27 cellular contexts compared by ENCODE assay signal in the genomic region with DNA sequence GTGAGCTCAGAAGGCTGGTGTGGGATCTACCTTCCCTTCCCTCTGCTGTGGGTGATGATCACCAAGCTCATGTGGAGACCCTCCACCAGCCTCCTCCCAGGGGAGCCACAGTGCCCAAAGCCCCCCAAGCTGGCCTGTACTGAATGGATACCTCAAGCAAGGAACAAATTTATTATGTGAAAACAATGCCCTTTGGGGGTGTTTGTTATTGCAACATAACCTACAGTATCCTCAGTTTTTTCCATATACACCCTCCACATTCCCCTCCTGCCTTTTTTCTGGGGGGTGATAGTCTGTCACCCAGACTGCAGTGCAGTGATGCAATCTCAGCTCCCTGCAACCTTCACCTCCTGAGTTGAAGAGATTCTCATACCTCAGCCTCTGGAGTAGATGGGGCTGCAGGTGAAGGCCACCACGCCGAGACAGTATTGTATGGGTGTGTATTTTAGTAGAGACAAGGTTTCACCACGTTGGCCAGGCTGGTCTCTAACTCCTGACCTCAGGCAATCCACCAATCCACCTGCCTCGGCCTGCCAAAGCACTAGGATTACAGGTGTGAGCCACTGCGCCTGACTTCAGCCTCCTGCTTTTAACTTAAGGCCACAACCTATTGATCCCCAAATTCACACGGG.
"Had no signal": no experiment of that assay in that cellular context is flagged by ENCODE, and none has a peak within 500 bp of the region (broad histone marks: within the 10 kb centered on the region; RNA-seq: fewer than 3 reads in every experiment).

No MANE protein-coding gene starts in this region.

- DNase-seq: activated CD4-positive, alpha-beta memory T cell treated with anti-CD3 and anti-CD28 coated beads, Interleukin-2, amount 10 ng/mL, durations not matched to agents 7 days and 5 days; activated CD4-positive, alpha-beta T cell treated with anti-CD3 and anti-CD28 coated beads for 1 hour; activated CD4-positive, alpha-beta T cell treated with anti-CD3 and anti-CD28 coated beads for 48 hours; activated CD4-positive, CD25-positive, alpha-beta regulatory T cell; activated naive CD4-positive, alpha-beta T cell treated with anti-CD3 and anti-CD28 coated beads, Interleukin-2, amount 10 ng/mL, durations not matched to agents 7 days and 5 days; activated naive CD8-positive, alpha-beta T cell treated with anti-CD3 and anti-CD28 coated beads, Interleukin-2, amount 50 U/mL, for 24 hours; anterior cingulate cortex; brain microvascular endothelial cell; central memory CD4-positive, alpha-beta T cell; KG1; MM.1S; MV-4-11; NCI-H1092; NCI-H1436 treated with DMSO at 0.1 percent for 48 hours; NCI-H1694 treated with DMSO at 0.1 percent for 48 hours; NCI-H2029; NCI-H345; NCI-H524 treated with DMSO at 0.1 percent for 48 hours; NK-92 treated with Interleukin-12 subunit alpha and Interleukin-12 subunit beta, amount 100 ng/mL, for 24 hours; PC-9; Right ventricle myocardium superior; SW 1271; T-helper 1 cell; T-helper 2 cell; T-helper 9 cell had no signal

- FAIRE-seq: RCC 7860 had no signal

- H3K27me3 ChIP-seq: brain microvascular endothelial cell had no signal

- H2AFZ ChIP-seq: PC-9 had no signal

- ATAC-seq: activated naive CD8-positive, alpha-beta T cell treated with anti-CD3 and anti-CD28 coated beads, Interleukin-2, amount 50 U/mL, for 24 hours had no signal

- H3K27ac ChIP-seq: brain microvascular endothelial cell, PC-9, VCaP had no signal

- H3K4me2 ChIP-seq: PC-9 had no signal

- H3K36me3 ChIP-seq: brain microvascular endothelial cell had no signal

- H3K4me3 ChIP-seq: PC-9 had no signal
